ENCODE assay signal across 21 cellular contexts in genomic region chr7:108249458-108249857, GRCh38.
A peak's percentile ranks its signal among the peaks of the same experiment; 100 is the strongest.
DNase-seq lines count a peak whose midpoint lies in the region; ATAC-seq, FAIRE-seq and TF ChIP-seq lines count a peak whose summit lies in the region.
"Had no signal": no experiment of that assay in that cellular context is flagged by ENCODE, and none has a peak within 500 bp of the region (broad histone marks: within the 10 kb centered on the region; RNA-seq: fewer than 3 reads in every experiment).

No MANE protein-coding gene starts in this region.

- H3K4me3 ChIP-seq in HepG2 (replicated peaks in 1 of 3; ENCODE audit: insufficient read depth in 1 of 3, low read depth in 2 of 3, low read length in 3 of 3): no peak overlapping the region
- H3K4me3 ChIP-seq in BE2C (ENCODE audit: low read depth, low read length): no peak overlapping the region
- H3K4me3 ChIP-seq: PC-9, SJSA1 had no signal

- no TSS peak for BruUV-seq in HepG2 (replicated peaks; lab: Mats Ljungman, UMichigan)

- no peaks in the 10 kb centered on the region for H3K9me3 ChIP-seq in HepG2 (ENCODE audit: low read length)
- H3K9me3 ChIP-seq in BE2C: no peaks in the 10 kb centered on the region
- H3K9me3 ChIP-seq: SJSA1 had no signal

- no peak overlapping the region for H3K9ac ChIP-seq in HepG2 (ENCODE audit: insufficient read depth, low read depth, low read length)

- no peak overlapping the region for H2AFZ ChIP-seq in HepG2 (ENCODE audit: low read length)
- H2AFZ ChIP-seq: PC-9 had no signal

- TF ChIP-seq CTCF in VCaP (conservative IDR thresholded peaks at IDR 0.05) (no peak), HepG2 (CRISPR knock-in tag; IDR thresholded peaks at IDR 0.05) (no peak), BE2C (IDR thresholded peaks at IDR 0.05; ENCODE audit: low read depth, low read length) (no peak)

- H3K27me3 ChIP-seq in HepG2 (ENCODE audit: control insufficient read depth in 1 of 2, insufficient read depth in 2 of 2, low read length in 2 of 2) (no peaks in the 10 kb centered on the region), BE2C (no peaks in the 10 kb centered on the region)
- H3K27me3 ChIP-seq: SJSA1 had no signal

- H3K36me3 ChIP-seq in HepG2 (replicated peaks in 1 of 2; ENCODE audit: control insufficient read depth in 1 of 2, insufficient read depth in 2 of 2, low read length in 2 of 2): no peaks in the 10 kb centered on the region
- no peaks in the 10 kb centered on the region for H3K36me3 ChIP-seq in BE2C
- H3K36me3 ChIP-seq: SJSA1 had no signal

- 0% methylated on average over 1 of the region's 1 CpG for WGBS in HepG2 (ENCODE audit: low lambda C conversion rate)

- intact Hi-C loops in HepG2 (cut with micrococcal nuclease; ENCODE audit: unreplicated experiment): loop anchor here (5.0 to 10.0 kb wide), 2 partner anchors 108 to 215 kb away; no protein-coding TSS in a partner anchor

- TF ChIP-seq RAD21 in HepG2 (CRISPR knock-in tag; IDR thresholded peaks at IDR 0.05): no peak

- no peaks in the 10 kb centered on the region for H4K20me1 ChIP-seq in HepG2 (ENCODE audit: insufficient read depth, low read length)

- TF ChIP-seq EP300 in HepG2 (IDR thresholded peaks at IDR 0.05; ENCODE audit: low read depth in 2 of 2, low read length in 2 of 2): no peak
- TF ChIP-seq EP300 in HepG2 (CRISPR knock-in tag; IDR thresholded peaks at IDR 0.05; ENCODE audit: borderline replicate concordance): no peak

- TF ChIP-seq POLR2A in HepG2 (IDR thresholded peaks at IDR 0.05; ENCODE audit: insufficient read depth in 1 of 2, low read depth in 2 of 2, low read length in 2 of 2): no peak

- in situ Hi-C loops in HepG2 (cut with HindIII; ENCODE audit: extremely low pct_ligation_motif_present, low pct_unique_long_range_greater_than_20kb): no loop called here

- no peak overlapping the region for H3K4me2 ChIP-seq in HepG2 (ENCODE audit: low read depth, low read length)
- H3K4me2 ChIP-seq: PC-9 had no signal

- peaks cover 46% of the 10 kb centered on the region for H3K4me1 ChIP-seq in HepG2 (ENCODE audit: insufficient read depth, low read length)
- H3K4me1 ChIP-seq in BE2C: peaks cover 36% of the 10 kb centered on the region

- ATAC-seq in HepG2 (peak; percentile 72), HG02610 (IDR thresholded peaks at IDR 0.05; ENCODE audit: unreplicated experiment) (no peak), HG03378 (IDR thresholded peaks at IDR 0.05; ENCODE audit: unreplicated experiment) (no peak), HG02981 (IDR thresholded peaks at IDR 0.05; ENCODE audit: unreplicated experiment) (no peak)
- ATAC-seq: HCT116 had no signal

- POLR2A ChIA-PET in HepG2 (lab: Yijun Ruan, JAX): no interaction called here

- no peaks in the 10 kb centered on the region for H3K79me2 ChIP-seq in HepG2 (ENCODE audit: insufficient read depth, low read length)

- peak; percentile 34 for FAIRE-seq in HepG2 (lab: Jason Lieb, UNC)
- FAIRE-seq: GM18507 had no signal

- peak overlapping the region; percentile 82 for H3K27ac ChIP-seq in VCaP
- no peak overlapping the region for H3K27ac ChIP-seq in HepG2 (ENCODE audit: extremely low read length, insufficient read depth, low read length)
- H3K27ac ChIP-seq: PC-9, SJSA1 had no signal

- peak; percentile 76 for DNase-seq in DMS53 (lab: John Stamatoyannopoulos, UW)
- DNase-seq in HepG2 (ENCODE audit: low spot score): peak; percentile 46
- no peak for DNase-seq in BE2C
- DNase-seq: DMS153; Karpas-422; NCI-H1092 treated with DMSO at 0.1 percent for 48 hours; NCI-H146; NCI-H2029; NCI-H446 treated with DMSO at 0.1 percent for 48 hours; NCI-H82; NK-92 treated with Interleukin-12 subunit alpha and Interleukin-12 subunit beta, amount 100 ng/mL, for 24 hours; PC-9; Right ventricle myocardium superior; RPMI8226 had no signal

- CTCF ChIA-PET in HepG2 (lab: Yijun Ruan, JAX; ENCODE audit: low intra/inter-chr PET ratio, low total read pairs): no interaction called here

TF ChIP-seq in HepG2, 621 proteins besides CTCF, POLR2A, EP300 and RAD21:
- TF ChIP-seq HNF1A (IDR thresholded peaks at IDR 0.05; ENCODE audit: low read depth) (peak; percentile 67; the same call in 1 of the 2 replicates), HNF1A (CRISPR knock-in tag; IDR thresholded peaks at IDR 0.05; ENCODE audit: borderline replicate concordance) (no peak; the same call in 1 of the 2 replicates), SALL2 (CRISPR knock-in tag; IDR thresholded peaks at IDR 0.05) (no peak)
